In genomic region chr14:91415794-91416743, GRCh38 we compare ENCODE assay signal across 8 cellular contexts. TPM values are rescaled to one million over a fixed set of nuclear protein-coding genes. Genes with fewer than 3 reads are reported as not detected.
DNase-seq lines count a peak whose midpoint lies in the region; ATAC-seq and TF ChIP-seq lines count a peak whose summit lies in the region.

No MANE protein-coding gene starts in this region.

- in situ Hi-C loops in mammary epithelial cell (cut with MboI; ENCODE audit: low sequenced_read_pairs in 2 of 2) = no loop called here

- DNase-seq in MCF 10A (ENCODE audit: unreplicated experiment) = peak; percentile 79
- no peak for DNase-seq in mammary epithelial cell
- DNase-seq in NCI-H510A treated with DMSO at 0.1 percent for 48 hours (lab: John Stamatoyannopoulos, UW) = peak; percentile 84
- peak; percentile 71 to 79 for DNase-seq in activated T-cell treated with anti-CD3 and anti-CD28 coated beads, Interleukin-2, amount 50 U/mL, for 72 hours
- peak; percentile 18 for DNase-seq in iPS-NIHi11 (ENCODE audit: low spot score)
- peak; percentile 51 to 57 for DNase-seq in stimulated activated CD4-positive, alpha-beta T cell treated with anti-CD3 and anti-CD28 coated beads, Interleukin-2, amount 100 ng/mL, for 48 hours
- DNase-seq in mucosa of gallbladder (ENCODE audit: low spot score) = no peak

- no peaks in the 10 kb centered on the region for H3K27me3 ChIP-seq in mammary epithelial cell (ENCODE audit: insufficient read depth, low read length)

- peak overlapping the region; percentile 71 for H3K4me3 Mint-ChIP-seq in MCF 10A (ENCODE audit: unreplicated experiment)
- peak overlapping the region; percentile 97 to 98 for H3K4me3 Mint-ChIP-seq in activated T-cell treated with anti-CD3 and anti-CD28 coated beads, Interleukin-2, amount 50 U/mL, for 72 hours

- no peaks in the 10 kb centered on the region for H3K27me3 Mint-ChIP-seq in MCF 10A (ENCODE audit: insufficient read depth, unreplicated experiment)
- H3K27me3 Mint-ChIP-seq in activated T-cell treated with anti-CD3 and anti-CD28 coated beads, Interleukin-2, amount 50 U/mL, for 72 hours (ENCODE audit: low read depth) = no peaks in the 10 kb centered on the region

- POLR2A ChIA-PET in MCF 10A (lab: Yijun Ruan, JAX) = interaction anchor here (0.5 to 9.3 kb wide), 21 partner anchors 9 to 240 kb away, joined by 3 to 99 read pairs (median 4); partner anchors contain the start of gene PPP4R3A

- BruUV-seq in MCF 10A (replicated peaks; lab: Mats Ljungman, UMichigan) = TSS peak; percentile 32
- no TSS peak for BruUV-seq in mammary epithelial cell (replicated peaks; lab: Mats Ljungman, UMichigan)

- H3K36me3 ChIP-seq in mammary epithelial cell (ENCODE audit: insufficient read depth, low read length) = no peaks in the 10 kb centered on the region

- TF ChIP-seq CTCF in MCF 10A (IDR thresholded peaks at IDR 0.05; ENCODE audit: unreplicated experiment) = no peak
- TF ChIP-seq CTCF in mammary epithelial cell (conservative IDR thresholded peaks at IDR 0.05 in 1 of 2, IDR thresholded peaks at IDR 0.05 in 1 of 2; ENCODE audit: extremely low read depth in 1 of 2, insufficient read depth in 1 of 2, low read depth in 1 of 2, low read length in 2 of 2) = no peak

- no peak overlapping the region for H2AFZ ChIP-seq in mammary epithelial cell (ENCODE audit: low read depth, low read length)

- no peaks in the 10 kb centered on the region for H3K79me2 ChIP-seq in mammary epithelial cell (ENCODE audit: insufficient read depth, low read length)

- peaks cover 11% of the 10 kb centered on the region for H3K4me1 ChIP-seq in mammary epithelial cell (ENCODE audit: insufficient read depth, low read length)

- no peak overlapping the region for H3K4me3 ChIP-seq in mammary epithelial cell (replicated peaks in 1 of 3; ENCODE audit: insufficient read depth in 1 of 3, low read depth in 2 of 3, low read length in 3 of 3)

- intact Hi-C loops in MCF 10A (cut with micrococcal nuclease) (loop anchor here (2.0 kb wide), 1 partner anchor 55 kb away; no protein-coding TSS in a partner anchor), mammary epithelial cell (cut with micrococcal nuclease) (loop anchor here (5.0 kb wide), 2 partner anchors 44 to 239 kb away; no protein-coding TSS in a partner anchor)

- 85% methylated on average over 16 of the region's 18 CpGs for WGBS in mammary epithelial cell (ENCODE audit: low coverage, missing lambda C conversion rate)

- H4K20me1 ChIP-seq in mammary epithelial cell (ENCODE audit: insufficient read depth, low read length) = no peaks in the 10 kb centered on the region

- peak overlapping the region; percentile 31 for H3K27ac Mint-ChIP-seq in MCF 10A (ENCODE audit: low read depth, unreplicated experiment)
- peak overlapping the region; percentile 98 for H3K27ac Mint-ChIP-seq in activated T-cell treated with anti-CD3 and anti-CD28 coated beads, Interleukin-2, amount 50 U/mL, for 72 hours

- no peak overlapping the region for H3K4me2 ChIP-seq in mammary epithelial cell (ENCODE audit: insufficient read depth, low read depth, low read length)

- CTCF ChIA-PET in MCF 10A (lab: Yijun Ruan, JAX) (interaction anchor here (0.6 to 11.7 kb wide), 14 partner anchors 18 to 1651 kb away, joined by 3 to 276 read pairs (median 5); no protein-coding TSS in a partner anchor), mammary epithelial cell (lab: Charles Lee; ENCODE audit: low non-redundant PET) (no interaction called here)

- peaks cover 24% of the 10 kb centered on the region for H3K4me1 Mint-ChIP-seq in MCF 10A (ENCODE audit: insufficient read depth, unreplicated experiment)
- peaks cover 56% of the 10 kb centered on the region for H3K4me1 Mint-ChIP-seq in activated T-cell treated with anti-CD3 and anti-CD28 coated beads, Interleukin-2, amount 50 U/mL, for 72 hours (ENCODE audit: low read depth)

- H3K9ac ChIP-seq in mammary epithelial cell (ENCODE audit: insufficient read depth, low read length) = no peak overlapping the region

- dilution Hi-C loops in mammary epithelial cell (cut with HindIII; ENCODE audit: low sequenced_read_pairs) = no loop called here

- no peaks in the 10 kb centered on the region for H3K9me3 ChIP-seq in mammary epithelial cell (replicated peaks; ENCODE audit: insufficient read depth, low read length)

- no peaks in the 10 kb centered on the region for H3K9me3 Mint-ChIP-seq in MCF 10A (ENCODE audit: unreplicated experiment)
- H3K9me3 Mint-ChIP-seq in activated T-cell treated with anti-CD3 and anti-CD28 coated beads, Interleukin-2, amount 50 U/mL, for 72 hours = no peaks in the 10 kb centered on the region

- ATAC-seq in HG02885 (IDR thresholded peaks at IDR 0.05; ENCODE audit: poor library complexity, unreplicated experiment) = peak; percentile 54
- ATAC-seq in activated T-cell treated with anti-CD3 and anti-CD28 coated beads, Interleukin-2, amount 50 U/mL, for 72 hours (replicated peaks in 1 of 2) = peak; percentile 66 to 67

- no peak overlapping the region for H3K27ac ChIP-seq in mammary epithelial cell (ENCODE audit: insufficient read depth, low read depth, low read length)

- H3K36me3 Mint-ChIP-seq in MCF 10A (ENCODE audit: insufficient read depth, unreplicated experiment) = peaks cover 7% of the 10 kb centered on the region
- peaks cover 12 to 22% of the 10 kb centered on the region in 2 donors for H3K36me3 Mint-ChIP-seq in activated T-cell treated with anti-CD3 and anti-CD28 coated beads, Interleukin-2, amount 50 U/mL, for 72 hours (ENCODE audit: insufficient read depth in 2 of 2)

RNA-seq across cellular contexts. Expression of gene CCDC88C, which starts 1.6 kb away (rescaled TPM):
- total RNA-seq in MCF 10A (2022) = 11.4 and 19.7 TPM in 2 replicates
- 1 to 10 TPM; 2.0 to 4.7 TPM for total RNA-seq in mammary epithelial cell
- polyA plus RNA-seq in mammary epithelial cell = 1.4 TPM
- 0.47 TPM for polyA minus RNA-seq in mammary epithelial cell
- 100 to 1,000 TPM; 103 to 111 TPM for total RNA-seq in activated T-cell treated with anti-CD3 and anti-CD28 coated beads, Interleukin-2, amount 50 U/mL, for 72 hours
- 78.5 TPM for total RNA-seq in mucosa of gallbladder

Comparison
In these comparisons a context has a peak if more than half of its experiments do, and no peak if none do; other contexts are left out.
1. DNase-seq: peak in MCF 10A (single experiment), NCI-H510A treated with DMSO at 0.1 percent for 48 hours (single experiment), activated T-cell treated with anti-CD3 and anti-CD28 coated beads, Interleukin-2, amount 50 U/mL, for 72 hours (2 of 2), iPS-NIHi11 (single experiment) and stimulated activated CD4-positive, alpha-beta T cell treated with anti-CD3 and anti-CD28 coated beads, Interleukin-2, amount 100 ng/mL, for 48 hours (2 of 2); none in mammary epithelial cell (single experiment) and mucosa of gallbladder (single experiment).